Comparison of ENCODE assay signal across 16 cellular contexts in genomic region chr10:16770646-16771045, GRCh38. TPM values are rescaled to one million over a fixed set of nuclear protein-coding genes. Genes with fewer than 3 reads are reported as not detected.
DNase-seq lines count a peak whose midpoint lies in the region; ATAC-seq and TF ChIP-seq lines count a peak whose summit lies in the region.
"Had no signal": no experiment of that assay in that cellular context is flagged by ENCODE, and none has a peak within 500 bp of the region (broad histone marks: within the 10 kb centered on the region; RNA-seq: fewer than 3 reads in every experiment).

No MANE protein-coding gene starts in this region.

- H3K27ac Mint-ChIP-seq in activated naive CD8-positive, alpha-beta T cell treated with anti-CD3 and anti-CD28 coated beads, Interleukin-2, amount 50 U/mL, for 24 hours, result no peak overlapping the region
- H3K27ac Mint-ChIP-seq: endodermal cell, WTC11 had no signal

- intact Hi-C loops in ascending aorta (cut with DNase I) (loop anchor here (10.0 kb wide), 1 partner anchor 866 kb away; no protein-coding TSS in a partner anchor), uterus (cut with DNase I; ENCODE audit: low total_unique reads) (no loop called here), left lung (cut with DNase I) (no loop called here)

- DNase-seq in activated naive CD8-positive, alpha-beta T cell treated with anti-CD3 and anti-CD28 coated beads, Interleukin-2, amount 50 U/mL, for 24 hours, result peak; percentile 9
- DNase-seq in ascending aorta (ENCODE audit: low spot score in 2 of 2), result no peak
- DNase-seq in COLO668 (lab: John Stamatoyannopoulos, UW; ENCODE audit: unreplicated experiment), result no peak
- no peak for DNase-seq in uterus
- no peak for DNase-seq in left lung
- DNase-seq: EL, endodermal cell, GOT3, naive B cell, NCI-H1930, right lobe of liver had no signal

- TF ChIP-seq CTCF in ascending aorta (IDR thresholded peaks at IDR 0.05) (no peak), uterus (IDR thresholded peaks at IDR 0.05) (no peak), left lung (IDR thresholded peaks at IDR 0.05) (no peak)

- no peaks in the 10 kb centered on the region for H3K9me3 Mint-ChIP-seq in activated naive CD8-positive, alpha-beta T cell treated with anti-CD3 and anti-CD28 coated beads, Interleukin-2, amount 50 U/mL, for 24 hours
- H3K9me3 Mint-ChIP-seq: endodermal cell, naive B cell, WTC11 had no signal

- H3K9me3 ChIP-seq in ascending aorta (no peaks in the 10 kb centered on the region), uterus (no peaks in the 10 kb centered on the region), left lung (no peaks in the 10 kb centered on the region)
- H3K9me3 ChIP-seq: right lobe of liver had no signal

- H3K4me3 ChIP-seq in ascending aorta, result no peak overlapping the region
- no peak overlapping the region for H3K4me3 ChIP-seq in uterus
- H3K4me3 ChIP-seq in left lung, result no peak overlapping the region
- H3K4me3 ChIP-seq: K562, right lobe of liver had no signal

- H3K4me1 ChIP-seq in ascending aorta (no peaks in the 10 kb centered on the region), uterus (no peaks in the 10 kb centered on the region), left lung (no peaks in the 10 kb centered on the region)
- H3K4me1 ChIP-seq: right lobe of liver had no signal

- H3K4me1 Mint-ChIP-seq in activated naive CD8-positive, alpha-beta T cell treated with anti-CD3 and anti-CD28 coated beads, Interleukin-2, amount 50 U/mL, for 24 hours, result peaks cover 22% of the 10 kb centered on the region

- H3K36me3 Mint-ChIP-seq in activated naive CD8-positive, alpha-beta T cell treated with anti-CD3 and anti-CD28 coated beads, Interleukin-2, amount 50 U/mL, for 24 hours (ENCODE audit: low read depth), result no peaks in the 10 kb centered on the region
- H3K36me3 Mint-ChIP-seq: WTC11 had no signal

- no peaks in the 10 kb centered on the region for H3K27me3 ChIP-seq in ascending aorta
- no peaks in the 10 kb centered on the region for H3K27me3 ChIP-seq in uterus
- H3K27me3 ChIP-seq in left lung, result no peaks in the 10 kb centered on the region
- H3K27me3 ChIP-seq: right lobe of liver had no signal

- ATAC-seq in GM18502 (IDR thresholded peaks at IDR 0.05; ENCODE audit: poor library complexity, unreplicated experiment) (peak; percentile 58), GM19468 (IDR thresholded peaks at IDR 0.05; ENCODE audit: extremely low read depth, unreplicated experiment) (peak; percentile 22), HG03135 (IDR thresholded peaks at IDR 0.05; ENCODE audit: unreplicated experiment) (peak; percentile 49), left lung (no peak)
- peak; percentile 75 for ATAC-seq in activated naive CD8-positive, alpha-beta T cell treated with anti-CD3 and anti-CD28 coated beads, Interleukin-2, amount 50 U/mL, for 24 hours
- ATAC-seq: K562, right lobe of liver, WTC11 had no signal

- H3K27ac ChIP-seq in ascending aorta (no peak overlapping the region), uterus (no peak overlapping the region), left lung (no peak overlapping the region)
- H3K27ac ChIP-seq: right lobe of liver had no signal

- no peaks in the 10 kb centered on the region for H3K27me3 Mint-ChIP-seq in activated naive CD8-positive, alpha-beta T cell treated with anti-CD3 and anti-CD28 coated beads, Interleukin-2, amount 50 U/mL, for 24 hours
- H3K27me3 Mint-ChIP-seq: naive B cell had no signal

- no peaks in the 10 kb centered on the region for H3K36me3 ChIP-seq in ascending aorta
- H3K36me3 ChIP-seq in uterus, result no peaks in the 10 kb centered on the region
- H3K36me3 ChIP-seq in left lung, result no peaks in the 10 kb centered on the region
- H3K36me3 ChIP-seq: right lobe of liver had no signal

- H3K4me3 Mint-ChIP-seq in activated naive CD8-positive, alpha-beta T cell treated with anti-CD3 and anti-CD28 coated beads, Interleukin-2, amount 50 U/mL, for 24 hours, result no peak overlapping the region
- H3K4me3 Mint-ChIP-seq: endodermal cell, naive B cell, WTC11 had no signal

- TF ChIP-seq POLR2A in uterus (IDR thresholded peaks at IDR 0.05), result no peak

RNA-seq across cellular contexts. Expression of gene RSU1, which starts 46.6 kb away (rescaled TPM):
- total RNA-seq in ascending aorta (82.2 TPM), uterus (10 to 100 TPM; 40.5 to 95.4 (median 65.2) TPM), left lung (10 to 100 TPM; 73.7 to 100.0 TPM)
